Comparison of ENCODE assay signal across 8 cellular contexts in genomic region chr7:27172823-27173411, GRCh38. TPM values are rescaled to one million over a fixed set of nuclear protein-coding genes. Genes with fewer than 3 reads are reported as not detected.
A peak's percentile ranks its signal among the peaks of the same experiment; 100 is the strongest.
DNase-seq lines count a peak whose midpoint lies in the region; FAIRE-seq and TF ChIP-seq lines count a peak whose summit lies in the region.

No MANE protein-coding gene starts in this region.

- H3K9me3 ChIP-seq in prostate gland = no peaks in the 10 kb centered on the region

- H3K36me3 Mint-ChIP-seq in activated CD4-positive, alpha-beta T cell treated with anti-CD3 and anti-CD28 coated beads, Interleukin-2, amount 10 ng/mL, durations not matched to agents 7 days and 5 days (ENCODE audit: low read depth) = peaks cover 8% of the 10 kb centered on the region

- H3K4me3 ChIP-seq in fibroblast of mammary gland (ENCODE audit: control insufficient read depth, low read depth, low read length) (peak overlapping the region; percentile 60), prostate gland (peak overlapping the region; percentile 61 to 80)

- under 1% methylated on average over 40 of the region's 40 CpGs for WGBS in prostate gland

- H3K27ac Mint-ChIP-seq in activated CD4-positive, alpha-beta T cell treated with anti-CD3 and anti-CD28 coated beads, Interleukin-2, amount 10 ng/mL, durations not matched to agents 7 days and 5 days = no peak overlapping the region

- TF ChIP-seq POLR2A in prostate gland (IDR thresholded peaks at IDR 0.05) = peak; percentile 68

- no peaks in the 10 kb centered on the region for H3K27me3 ChIP-seq in prostate gland (replicated peaks; ENCODE audit: insufficient read depth)

- H3K4me1 ChIP-seq in prostate gland (replicated peaks) = no peaks in the 10 kb centered on the region

- H3K27ac ChIP-seq in prostate gland = peak overlapping the region; percentile 96

- TF ChIP-seq CTCF in fibroblast of mammary gland (conservative IDR thresholded peaks at IDR 0.05; ENCODE audit: control insufficient read depth, insufficient read depth, low read depth, low read length) (no peak), prostate gland (IDR thresholded peaks at IDR 0.05) (peak in 1 of 4 experiments; percentile 13), GM10248 (IDR thresholded peaks at IDR 0.05; ENCODE audit: control extremely low read depth, extremely low read depth, low read depth, missing control alignments) (no peak)

- intact Hi-C loops in prostate gland (cut with DNase I) = no loop called here

- no peaks in the 10 kb centered on the region for H3K36me3 ChIP-seq in prostate gland

- peak; percentile 7 for DNase-seq in activated CD4-positive, alpha-beta T cell treated with anti-CD3 and anti-CD28 coated beads for 1 hour
- no peak for DNase-seq in activated CD4-positive, alpha-beta T cell treated with anti-CD3 and anti-CD28 coated beads, Interleukin-2, amount 10 ng/mL, durations not matched to agents 7 days and 5 days
- DNase-seq in RCC 7860 (ENCODE audit: low spot score) (peak; percentile 57), fibroblast of mammary gland (ENCODE audit: low read depth) (peak; percentile 71), prostate gland (ENCODE audit: low spot score) (peak; percentile 89), nucleus accumbens (lab: John Stamatoyannopoulos, UW) (no peak), GM10248 (ENCODE audit: extremely low spot score) (no peak)
- DNase-seq in stimulated activated CD4-positive, alpha-beta T cell treated with anti-CD3 and anti-CD28 coated beads, Interleukin-4, amount 100 ng/mL, for 1 hour = no peak

- no peak overlapping the region for H3K4me3 Mint-ChIP-seq in activated CD4-positive, alpha-beta T cell treated with anti-CD3 and anti-CD28 coated beads, Interleukin-2, amount 10 ng/mL, durations not matched to agents 7 days and 5 days

- H3K4me1 Mint-ChIP-seq in activated CD4-positive, alpha-beta T cell treated with anti-CD3 and anti-CD28 coated beads, Interleukin-2, amount 10 ng/mL, durations not matched to agents 7 days and 5 days = peaks cover 8% of the 10 kb centered on the region

- no peaks in the 10 kb centered on the region for H3K9me3 Mint-ChIP-seq in activated CD4-positive, alpha-beta T cell treated with anti-CD3 and anti-CD28 coated beads, Interleukin-2, amount 10 ng/mL, durations not matched to agents 7 days and 5 days

- CTCF ChIA-PET in activated CD4-positive, alpha-beta T cell treated with anti-CD3 and anti-CD28 coated beads, Interleukin-2, amount 10 ng/mL, durations not matched to agents 7 days and 5 days (lab: Charles Lee) = interaction anchor here (1.0 to 1.9 kb wide), 4 partner anchors 11 to 22 kb away, joined by 3 to 7 read pairs (median 4); no protein-coding TSS in a partner anchor
- CTCF ChIA-PET in GM10248 (lab: Yijun Ruan, JAX) = interaction anchor here (1.0 to 3.8 kb wide), 2 partner anchors 12 to 23 kb away, joined by 4 to 19 read pairs; no protein-coding TSS in a partner anchor

- POLR2A ChIA-PET in activated CD4-positive, alpha-beta T cell treated with anti-CD3 and anti-CD28 coated beads, Interleukin-2, amount 10 ng/mL, durations not matched to agents 7 days and 5 days (lab: Charles Lee) = interaction anchor here (0.8 kb wide), 1 partner anchor 22 kb away, joined by 3 read pairs; no protein-coding TSS in a partner anchor
- POLR2A ChIA-PET in GM10248 (lab: Yijun Ruan, JAX) = no interaction called here

- H3K27me3 Mint-ChIP-seq in activated CD4-positive, alpha-beta T cell treated with anti-CD3 and anti-CD28 coated beads, Interleukin-2, amount 10 ng/mL, durations not matched to agents 7 days and 5 days = peaks cover 68% of the 10 kb centered on the region

- no peak for FAIRE-seq in RCC 7860 (lab: Jason Lieb, UNC)

RNA-seq across cellular contexts. Expression of gene HOXA10, which starts 1.2 kb away (rescaled TPM):
- not detected for total RNA-seq in activated CD4-positive, alpha-beta T cell treated with anti-CD3 and anti-CD28 coated beads, Interleukin-2, amount 10 ng/mL, durations not matched to agents 7 days and 5 days
- total RNA-seq in prostate gland = 10 to 100 TPM; 25.8 to 65.6 TPM

RNA-seq across cellular contexts. Expression of gene HOXA9, which starts 7.6 kb away (rescaled TPM):
- total RNA-seq in activated CD4-positive, alpha-beta T cell treated with anti-CD3 and anti-CD28 coated beads, Interleukin-2, amount 10 ng/mL, durations not matched to agents 7 days and 5 days = not detected
- 10 to 100 TPM; 14.7 to 57.0 TPM for total RNA-seq in prostate gland

RNA-seq across cellular contexts. Expression of gene HOXA11, which starts 12.1 kb away (rescaled TPM):
- total RNA-seq in activated CD4-positive, alpha-beta T cell treated with anti-CD3 and anti-CD28 coated beads, Interleukin-2, amount 10 ng/mL, durations not matched to agents 7 days and 5 days = not detected
- 1 to 10 TPM; 8.5 to 9.8 TPM for total RNA-seq in prostate gland

RNA-seq across cellular contexts. Expression of gene HOXA7, which starts 16.4 kb away (rescaled TPM):
- not detected for total RNA-seq in activated CD4-positive, alpha-beta T cell treated with anti-CD3 and anti-CD28 coated beads, Interleukin-2, amount 10 ng/mL, durations not matched to agents 7 days and 5 days
- total RNA-seq in prostate gland = 1 to 10 TPM; 2.2 to 4.6 TPM

RNA-seq across cellular contexts. Expression of gene HOXA3, which starts 20.5 kb away (rescaled TPM):
- not detected for total RNA-seq in activated CD4-positive, alpha-beta T cell treated with anti-CD3 and anti-CD28 coated beads, Interleukin-2, amount 10 ng/mL, durations not matched to agents 7 days and 5 days
- 1 to 10 TPM; 2.8 to 3.1 TPM for total RNA-seq in prostate gland

Comparison
In these comparisons a context has a peak if more than half of its experiments do, and no peak if none do; other contexts are left out.
1. DNase-seq: peak in activated CD4-positive, alpha-beta T cell treated with anti-CD3 and anti-CD28 coated beads for 1 hour (single experiment), RCC 7860 (single experiment), fibroblast of mammary gland (single experiment) and prostate gland (single experiment); none in activated CD4-positive, alpha-beta T cell treated with anti-CD3 and anti-CD28 coated beads, Interleukin-2, amount 10 ng/mL, durations not matched to agents 7 days and 5 days (single experiment), nucleus accumbens (0 of 56), stimulated activated CD4-positive, alpha-beta T cell treated with anti-CD3 and anti-CD28 coated beads, Interleukin-4, amount 100 ng/mL, for 1 hour (single experiment) and GM10248 (single experiment).
2. RNA of gene HOXA10, which starts 1.2 kb away (total RNA-seq): 25.8 to 65.6 TPM in prostate gland; not detected in activated CD4-positive, alpha-beta T cell treated with anti-CD3 and anti-CD28 coated beads, Interleukin-2, amount 10 ng/mL, durations not matched to agents 7 days and 5 days; every median in the first group is over 10 times any median in the second.
3. RNA of gene HOXA9, which starts 7.6 kb away (total RNA-seq): 14.7 to 57.0 TPM in prostate gland; not detected in activated CD4-positive, alpha-beta T cell treated with anti-CD3 and anti-CD28 coated beads, Interleukin-2, amount 10 ng/mL, durations not matched to agents 7 days and 5 days; every median in the first group is over 10 times any median in the second.
4. RNA of gene HOXA11, which starts 12.1 kb away (total RNA-seq): 8.5 to 9.8 TPM in prostate gland; not detected in activated CD4-positive, alpha-beta T cell treated with anti-CD3 and anti-CD28 coated beads, Interleukin-2, amount 10 ng/mL, durations not matched to agents 7 days and 5 days; every median in the first group is over 4 times any median in the second.